Comparison of ENCODE assay signal across 8 cellular contexts in the genomic region with DNA sequence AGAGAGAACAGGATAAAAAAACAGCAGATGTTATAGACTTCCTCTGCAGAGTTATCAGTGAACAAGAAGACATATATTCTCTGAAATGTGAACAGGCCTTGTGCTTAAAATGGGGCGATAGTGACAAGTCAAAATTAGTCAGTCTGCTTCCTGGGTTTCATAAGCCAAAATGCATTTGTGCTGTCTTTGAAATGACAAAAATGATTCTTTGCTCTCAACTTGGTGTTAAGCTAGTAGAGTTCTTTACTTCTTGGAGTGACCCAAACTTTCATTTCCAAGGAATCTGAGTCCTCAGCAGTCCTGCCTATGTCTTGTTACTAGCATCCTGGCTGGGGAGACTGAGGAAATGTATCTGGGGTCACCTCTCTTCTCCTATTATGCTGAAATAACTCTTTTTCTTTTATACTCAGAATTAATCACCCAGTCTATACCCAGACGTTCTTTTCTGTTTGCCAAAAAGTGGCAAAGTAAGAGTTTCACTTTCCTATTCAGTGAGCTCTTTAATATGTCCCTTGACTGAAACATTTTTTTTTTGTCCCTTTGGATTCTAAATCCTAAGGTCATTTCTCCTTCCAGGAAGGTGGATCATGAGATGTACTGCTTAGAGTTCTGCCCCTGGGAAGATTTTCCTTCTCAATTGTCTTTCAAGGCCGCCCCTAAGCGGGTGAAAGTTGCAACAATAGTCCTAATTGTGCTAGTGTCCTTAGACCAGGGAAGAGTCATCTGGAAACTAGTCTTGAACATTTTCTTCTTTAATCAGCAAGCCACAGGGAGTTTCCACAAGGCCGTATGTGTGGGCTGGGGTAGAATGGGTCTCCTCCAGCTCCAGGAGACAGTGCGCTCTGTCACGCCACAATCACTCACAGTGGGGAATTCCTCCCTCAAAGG. TPM values are rescaled to one million over a fixed set of nuclear protein-coding genes. Genes with fewer than 3 reads are reported as not detected.
DNase-seq lines count a peak whose midpoint lies in the region; ATAC-seq and TF ChIP-seq lines count a peak whose summit lies in the region.

No MANE protein-coding gene starts in this region.

- H3K36me3 ChIP-seq in Panc1 (ENCODE audit: control insufficient read depth, insufficient read depth, low read length) (no peaks in the 10 kb centered on the region), stomach (no peaks in the 10 kb centered on the region), MG63 (no peaks in the 10 kb centered on the region), aorta (ENCODE audit: control insufficient read depth in 1 of 2, insufficient read depth in 2 of 2, low read length in 1 of 2) (no peaks in the 10 kb centered on the region)

- H3K4me3 ChIP-seq in Panc1 (ENCODE audit: low read depth in 2 of 2, low read length in 2 of 2), result no peak overlapping the region
- no peak overlapping the region for H3K4me3 ChIP-seq in stomach
- no peak overlapping the region for H3K4me3 ChIP-seq in MG63
- H3K4me3 ChIP-seq in aorta (ENCODE audit: low read length in 2 of 2), result no peak overlapping the region

- H3K27me3 ChIP-seq in Panc1 (ENCODE audit: control insufficient read depth, insufficient read depth, low read length), result no peaks in the 10 kb centered on the region
- H3K27me3 ChIP-seq in stomach, result no peaks in the 10 kb centered on the region
- no peaks in the 10 kb centered on the region for H3K27me3 ChIP-seq in MG63
- H3K27me3 ChIP-seq in aorta (ENCODE audit: control insufficient read depth in 1 of 2, insufficient read depth in 2 of 2, low read length in 1 of 2), result peaks cover 0 to 2% of the 10 kb centered on the region in 2 donors

- intact Hi-C loops in Panc1 (cut with micrococcal nuclease; ENCODE audit: unreplicated experiment), result no loop called here
- intact Hi-C loops in stomach (cut with DNase I; ENCODE audit: low total_unique reads), result no loop called here
- intact Hi-C loops in aorta (cut with DNase I), result no loop called here

- peak; percentile 44 for TF ChIP-seq CTCF in GM13977 (IDR thresholded peaks at IDR 0.05; ENCODE audit: extremely low read depth, insufficient read depth, missing control alignments)
- TF ChIP-seq CTCF in Panc1 (IDR thresholded peaks at IDR 0.05), result no peak
- TF ChIP-seq CTCF in stomach (IDR thresholded peaks at IDR 0.05), result no peak

- H3K9me3 ChIP-seq in Panc1 (ENCODE audit: control insufficient read depth, insufficient read depth, low read depth, low read length) (no peaks in the 10 kb centered on the region), stomach (no peaks in the 10 kb centered on the region), MG63 (no peaks in the 10 kb centered on the region), aorta (ENCODE audit: control insufficient read depth, low read length) (peaks cover 2% of the 10 kb centered on the region)

- POLR2A ChIA-PET in Panc1 (lab: Charles Lee), result no interaction called here

- BruUV-seq in Panc1 (replicated peaks; lab: Mats Ljungman, UMichigan), result no TSS peak

- no peaks in the 10 kb centered on the region for H3K27me3 Mint-ChIP-seq in effector memory CD8-positive, alpha-beta T cell

- ATAC-seq in GM21786 (IDR thresholded peaks at IDR 0.05; ENCODE audit: unreplicated experiment) (peak; percentile 83), Panc1 (0 out of 2 replicates have a peak, but pooled peaks have one; percentile 48), aorta (ENCODE audit: low FRiP score) (no peak)
- ATAC-seq in effector memory CD8-positive, alpha-beta T cell (replicated peaks), result peak; percentile 58

- 65 to 71% (median 68%) methylated on average over 7 of the region's 7 CpGs for WGBS in stomach, 5 donors
- WGBS in aorta, 2 donors, result 82 to 83% methylated on average over 7 of the region's 7 CpGs

- peaks cover 24 to 33% of the 10 kb centered on the region in 2 donors for H3K4me1 Mint-ChIP-seq in effector memory CD8-positive, alpha-beta T cell (ENCODE audit: low read depth in 2 of 2)

- no peaks in the 10 kb centered on the region for H3K9me3 Mint-ChIP-seq in effector memory CD8-positive, alpha-beta T cell

- in situ Hi-C loops in GM13977 (cut with MboI; ENCODE audit: low pct_unique_long_range_greater_than_20kb, low sequenced_read_pairs, unreplicated experiment), result no loop called here
- in situ Hi-C loops in Panc1 (cut with HindIII; ENCODE audit: low pct_unique_long_range_greater_than_20kb, low sequenced_read_pairs), result no loop called here

- H3K36me3 Mint-ChIP-seq in effector memory CD8-positive, alpha-beta T cell (ENCODE audit: insufficient read depth), result peaks cover 2% of the 10 kb centered on the region

- peak; percentile 49 for DNase-seq in GM13977 (ENCODE audit: low spot score)
- DNase-seq in Panc1 (ENCODE audit: low read depth, low spot score), result no peak
- DNase-seq in effector memory CD8-positive, alpha-beta T cell, result no peak
- no peak for DNase-seq in stomach
- DNase-seq in SW480 (ENCODE audit: low spot score), result no peak
- no peak for DNase-seq in MG63
- no peak for DNase-seq in aorta

- peak overlapping the region; percentile 33 to 89 for H3K27ac Mint-ChIP-seq in effector memory CD8-positive, alpha-beta T cell

- no peak for TF ChIP-seq EP300 in stomach (IDR thresholded peaks at IDR 0.05)

- TF ChIP-seq POLR2A in stomach (IDR thresholded peaks at IDR 0.05), result no peak

- H3K4me3 Mint-ChIP-seq in effector memory CD8-positive, alpha-beta T cell, result peak overlapping the region; percentile 44 to 49

- H3K4me1 ChIP-seq in Panc1 (ENCODE audit: control insufficient read depth, insufficient read depth, low read length) (peaks cover 3% of the 10 kb centered on the region; the same call in 1 of the 2 replicates), stomach (peaks cover 0 to 9% (median 2%) of the 10 kb centered on the region in 4 donors), aorta (ENCODE audit: control insufficient read depth in 1 of 2, insufficient read depth in 2 of 2, low read length in 2 of 2) (no peaks in the 10 kb centered on the region)

- CTCF ChIA-PET in Panc1 (lab: Charles Lee), result no interaction called here

- H3K27ac ChIP-seq in Panc1 (ENCODE audit: low read length), result peak overlapping the region; percentile 39
- peak overlapping the region in 3 of 5 donors; percentile 15 to 31 (median 29) for H3K27ac ChIP-seq in stomach
- no peak overlapping the region for H3K27ac ChIP-seq in aorta (ENCODE audit: low read depth in 1 of 2, low read length in 2 of 2)

RNA-seq across cellular contexts. Expression of a gene that starts 52.9 kb away (rescaled TPM):
- 200 TPM for total RNA-seq in Panc1 (2021; ENCODE audit: unreplicated experiment)
- 109 TPM for polyA plus RNA-seq in Panc1 (2012; ENCODE audit: insufficient read length)
- total RNA-seq in stomach, result 100 to 1,000 TPM in 1 of 5 donors, 10 to 100 TPM in 4; 49.4 to 426 (median 65.3) TPM
- 10 to 100 TPM; 18.1 to 25.1 (median 22.8) TPM for polyA plus RNA-seq in stomach
- total RNA-seq in MG63 (2014; rRNA removed; shearing (Covaris generic); ENCODE audit: low replicate concordance), result 69.5 and 161 TPM in 2 replicates
- 100 to 1,000 TPM; 110 to 144 TPM for total RNA-seq in aorta
- polyA plus RNA-seq in aorta, result 10 to 100 TPM; 22.6 to 32.7 TPM

Comparison
In these comparisons a context has a peak if more than half of its experiments do, and no peak if none do; other contexts are left out.
1. H3K27ac ChIP-seq: peak in Panc1 (single experiment) and stomach (3 of 5); none in aorta (0 of 2).